ENCODE assay signal across 15 cellular contexts in genomic region chr2:64639691-64640090, GRCh38. TPM values are rescaled to one million over a fixed set of nuclear protein-coding genes. Genes with fewer than 3 reads are reported as not detected.
DNase-seq lines count a peak whose midpoint lies in the region; ATAC-seq and TF ChIP-seq lines count a peak whose summit lies in the region.
"Had no signal": no experiment of that assay in that cellular context is flagged by ENCODE, and none has a peak within 500 bp of the region (broad histone marks: within the 10 kb centered on the region; RNA-seq: fewer than 3 reads in every experiment).

No MANE protein-coding gene starts in this region.

- H3K9me2 ChIP-seq in GM23338 (ENCODE audit: insufficient read depth) (no peaks in the 10 kb centered on the region), PC-9 (ENCODE audit: insufficient read depth) (no peaks in the 10 kb centered on the region)

- H3K4me1 ChIP-seq in GM23338 (ENCODE audit: insufficient read depth) (peaks cover 60% of the 10 kb centered on the region), PC-9 (replicated peaks; ENCODE audit: insufficient read depth) (peaks cover 46% of the 10 kb centered on the region), esophagus squamous epithelium (peaks cover 53 to 100% (median 77%) of the 10 kb centered on the region in 3 donors)

- no peak for TF ChIP-seq POLR2A in esophagus squamous epithelium (IDR thresholded peaks at IDR 0.05)

- no TSS peak for BruUV-seq in PC-9 (replicated peaks; lab: Mats Ljungman, UMichigan)

- H3K4me3 ChIP-seq in GM23338 (no peak overlapping the region), PC-9 (no peak overlapping the region), esophagus squamous epithelium (no peak overlapping the region), skin epidermis (no peak overlapping the region)
- H3K4me3 ChIP-seq: BLaER1, lower lobe of right lung, pancreas, upper lobe of right lung had no signal

- no peak overlapping the region for H3K4me3 Mint-ChIP-seq in GM23338
- H3K4me3 Mint-ChIP-seq: activated CD4-positive, alpha-beta T cell treated with anti-CD3 and anti-CD28 coated beads for 36 hours; dendritic cell treated with granulocyte-macrophage colony-stimulating factor and Interleukin-4, amounts not matched to agents 40 ng/mL and 50 ng/mL, for 4 days; T-helper 17 cell had no signal

- no peak for TF ChIP-seq CTCF in GM23338 (conservative IDR thresholded peaks at IDR 0.05; ENCODE audit: low read depth in 2 of 2)
- TF ChIP-seq CTCF in PC-9 (conservative IDR thresholded peaks at IDR 0.05) = no peak
- no peak for TF ChIP-seq CTCF in esophagus squamous epithelium (IDR thresholded peaks at IDR 0.05)

- H2AFZ ChIP-seq in GM23338 (no peak overlapping the region), PC-9 (no peak overlapping the region)

- H3K9me3 Mint-ChIP-seq in GM23338 = no peaks in the 10 kb centered on the region; the same call in 2 of the 3 replicates
- H3K9me3 Mint-ChIP-seq: dendritic cell treated with granulocyte-macrophage colony-stimulating factor and Interleukin-4, amounts not matched to agents 40 ng/mL and 50 ng/mL, for 4 days had no signal

- H3K27ac ChIP-seq in GM23338 (ENCODE audit: low read depth) = no peak overlapping the region
- peak overlapping the region; percentile 9; the same call in 1 of the 2 replicates for H3K27ac ChIP-seq in PC-9
- peak overlapping the region; percentile 59 to 80 (median 72) for H3K27ac ChIP-seq in esophagus squamous epithelium
- H3K27ac ChIP-seq in skin epidermis = peak overlapping the region in 12 of 21 experiments; percentile 3 to 75 (median 62)
- H3K27ac ChIP-seq: BLaER1, lower lobe of right lung, pancreas, upper lobe of right lung had no signal

- H4K20me1 ChIP-seq in GM23338 (replicated peaks; ENCODE audit: insufficient read depth) (peaks cover 22% of the 10 kb centered on the region; the same call in 1 of the 2 replicates), PC-9 (ENCODE audit: insufficient read depth) (peaks cover 10% of the 10 kb centered on the region; the same call in 1 of the 2 replicates)

- H3K27ac Mint-ChIP-seq in GM23338 = 0 out of 2 replicates have a peak overlapping the region, but pooled peaks have one; percentile 53
- H3K27ac Mint-ChIP-seq: activated CD4-positive, alpha-beta T cell treated with anti-CD3 and anti-CD28 coated beads for 36 hours; T-helper 17 cell had no signal

- DNase-seq in GM23338 (ENCODE audit: low spot score) (no peak), PC-9 (no peak), esophagus squamous epithelium (lab: John Stamatoyannopoulos, UW) (no peak), hypothalamus (lab: John Stamatoyannopoulos, UW) (no peak)
- DNase-seq: activated CD4-positive, alpha-beta T cell treated with anti-CD3 and anti-CD28 coated beads for 36 hours; aorta; lower lobe of right lung; pancreas; T-helper 17 cell; upper lobe of right lung had no signal

- CTCF ChIA-PET in PC-9 (lab: Charles Lee) = no interaction called here

- H3K79me2 ChIP-seq in GM23338 (replicated peaks; ENCODE audit: insufficient read depth) (peaks cover 44% of the 10 kb centered on the region), PC-9 (ENCODE audit: low read depth) (peaks cover 96% of the 10 kb centered on the region)

- H3F3A ChIP-seq in GM23338 (replicated peaks; ENCODE audit: low read depth) = 0 out of 2 replicates have a peak, but pooled peaks cover 3% of the 10 kb centered on the region
- peaks cover 26% of the 10 kb centered on the region; the same call in 1 of the 2 replicates for H3F3A ChIP-seq in PC-9 (ENCODE audit: insufficient read depth, low read depth)

- H3K36me3 ChIP-seq in GM23338 (ENCODE audit: insufficient read depth) (no peaks in the 10 kb centered on the region), PC-9 (ENCODE audit: low read depth) (peaks cover 10% of the 10 kb centered on the region; the same call in 1 of the 2 replicates), esophagus squamous epithelium (peaks cover 7 to 27% (median 10%) of the 10 kb centered on the region in 3 donors)

- peaks cover 75% of the 10 kb centered on the region for H3K4me1 Mint-ChIP-seq in GM23338

- ATAC-seq in GM23338 (no peak), GM18907 (IDR thresholded peaks at IDR 0.05; ENCODE audit: unreplicated experiment) (no peak), HG02678 (IDR thresholded peaks at IDR 0.05; ENCODE audit: unreplicated experiment) (no peak)
- ATAC-seq: activated CD4-positive, alpha-beta T cell treated with anti-CD3 and anti-CD28 coated beads for 36 hours; lower lobe of right lung; pancreas; T-helper 17 cell; upper lobe of right lung had no signal

- POLR2A ChIA-PET in PC-9 (lab: Charles Lee; ENCODE audit: unreplicated experiment) = no interaction called here

- peaks cover 13% of the 10 kb centered on the region for H3K36me3 Mint-ChIP-seq in GM23338 (ENCODE audit: low read depth)

- 25 to 55% methylated on average over 2 of the region's 2 CpGs for WGBS in esophagus squamous epithelium, 2 donors

- peak overlapping the region; percentile 58 for H3K4me2 ChIP-seq in GM23338
- no peak overlapping the region for H3K4me2 ChIP-seq in PC-9

- peaks cover 14% of the 10 kb centered on the region; the same call in 1 of the 2 replicates for H3K27me3 ChIP-seq in GM23338 (ENCODE audit: insufficient read depth)
- no peaks in the 10 kb centered on the region for H3K27me3 ChIP-seq in PC-9 (ENCODE audit: insufficient read depth, low read depth)
- H3K27me3 ChIP-seq in esophagus squamous epithelium = no peaks in the 10 kb centered on the region
- H3K27me3 ChIP-seq: BLaER1, pancreas, upper lobe of right lung had no signal

- intact Hi-C loops in PC-9 (cut with micrococcal nuclease; ENCODE audit: unreplicated experiment) (no loop called here), esophagus squamous epithelium (cut with DNase I) (loop anchor here (10.0 kb wide), 1 partner anchor 55 kb away; no protein-coding TSS in a partner anchor)

- no peaks in the 10 kb centered on the region for H3K9me3 ChIP-seq in PC-9 (ENCODE audit: insufficient read depth, low read depth)
- no peaks in the 10 kb centered on the region for H3K9me3 ChIP-seq in esophagus squamous epithelium
- H3K9me3 ChIP-seq: BLaER1, lower lobe of right lung, pancreas, upper lobe of right lung had no signal

- H3K27me3 Mint-ChIP-seq in GM23338 (ENCODE audit: insufficient read depth, low read depth, poor library complexity) = peaks cover 18% of the 10 kb centered on the region
- H3K27me3 Mint-ChIP-seq: activated CD4-positive, alpha-beta T cell treated with anti-CD3 and anti-CD28 coated beads for 36 hours; dendritic cell treated with granulocyte-macrophage colony-stimulating factor and Interleukin-4, amounts not matched to agents 40 ng/mL and 50 ng/mL, for 4 days; T-helper 17 cell had no signal

TF ChIP-seq in GM23338, 12 proteins besides CTCF, POLR2A, EP300 and RAD21:
- TF ChIP-seq CREB1 (CRISPR knock-in tag; IDR thresholded peaks at IDR 0.05; ENCODE audit: low read depth) = no peak

RNA-seq across cellular contexts. Expression of gene SERTAD2, which starts 14.0 kb away (rescaled TPM):
- total RNA-seq in GM23338 (2014; rRNA removed; shearing (Covaris generic)) = 6.2 and 6.6 TPM in 2 replicates
- polyA plus RNA-seq in GM23338 (2016; fragmentation: Nextera tagmentation; extraction: Ambion mirVana) = 6.4 and 6.7 TPM in 2 replicates
- total RNA-seq in PC-9 (2021) (27.3 and 31.4 TPM in 2 replicates), esophagus squamous epithelium (10 to 100 TPM; 19.5 to 54.0 (median 20.8) TPM)
